Comparison of ENCODE assay signal across 25 cellular contexts in genomic region chr2:19556648-19557047, GRCh38.
"Had no signal": no experiment of that assay in that cellular context is flagged by ENCODE, and none has a peak within 500 bp of the region (broad histone marks: within the 10 kb centered on the region; RNA-seq: fewer than 3 reads in every experiment).

No MANE protein-coding gene starts in this region.

- H3K4me1 ChIP-seq: stomach, suprapubic skin, testis, thyroid gland, tibial nerve, transverse colon, upper lobe of left lung, upper lobe of right lung, uterus had no signal

- H3K27ac ChIP-seq: stomach, suprapubic skin, testis, thoracic aorta, thyroid gland, tibial artery, tibial nerve, transverse colon, upper lobe of left lung, upper lobe of right lung, uterus, vagina had no signal

- H3K27me3 ChIP-seq: stomach, suprapubic skin, testis, thyroid gland, tibial artery, tibial nerve, transverse colon, upper lobe of left lung, upper lobe of right lung, uterus, vagina had no signal

- H3K4me3 ChIP-seq: stomach, suprapubic skin, testis, thoracic aorta, thyroid gland, tibial artery, tibial nerve, transverse colon, upper lobe of left lung, upper lobe of right lung, uterus, vagina had no signal

- FAIRE-seq: urothelium cell line had no signal

- DNase-seq: stimulated activated CD4-positive, alpha-beta T cell treated with anti-CD3 and anti-CD28 coated beads, Interleukin-2, amount 100 ng/mL, for 48 hours; stimulated activated CD4-positive, alpha-beta T cell treated with anti-CD3 and anti-CD28 coated beads, Interleukin-4, amount 100 ng/mL, for 1 hour; stimulated activated CD4-positive, alpha-beta T cell treated with anti-CD3 and anti-CD28 coated beads, Interleukin-4, amount 100 ng/mL, for 24 hours; stimulated activated CD4-positive, alpha-beta T cell treated with anti-CD3 and anti-CD28 coated beads, Interleukin-4, amount 100 ng/mL, for 4 hours; stimulated activated CD8-positive, alpha-beta memory T cell treated with anti-CD3 and anti-CD28 coated beads, Interleukin-4, amount 100 ng/mL, for 48 hours; stimulated activated naive B cell treated with anti-CD40 and anti-IgM and Interleukin-4, amounts not matched to agents 10 μg/mL and 1 μg/mL and 100 μg/mL, for 72 hours; stimulated activated naive CD4-positive, alpha-beta T cell; stimulated activated naive CD4-positive, alpha-beta T cell treated with Interleukin-2 at 50 U/mL for 16 hours; stimulated activated naive CD8-positive, alpha-beta T cell treated with anti-CD3 and anti-CD28 coated beads, Interleukin-15, amount 100 ng/mL, for 72 hours; stimulated activated naive CD8-positive, alpha-beta T cell treated with anti-CD3 and anti-CD28 coated beads, Interleukin-15, Interleukin-2, amounts not matched to agents 100 U/mL and 50 U/mL, for 24 hours; stomach; substantia nigra; testis; thyroid gland; tibial artery; transverse colon; trophoblast cell; upper lobe of left lung; upper lobe of right lung; uterus had no signal

- H3K36me3 ChIP-seq: stomach, suprapubic skin, thoracic aorta, thyroid gland, tibial artery, tibial nerve, transverse colon, upper lobe of left lung, upper lobe of right lung, uterus, vagina had no signal

- H3K9me3 ChIP-seq: stomach, suprapubic skin, testis, thoracic aorta, thyroid gland, tibial artery, tibial nerve, transverse colon, upper lobe of left lung, upper lobe of right lung, uterus, vagina had no signal
